Comparison of ENCODE assay signal across 12 cellular contexts in the genomic region with DNA sequence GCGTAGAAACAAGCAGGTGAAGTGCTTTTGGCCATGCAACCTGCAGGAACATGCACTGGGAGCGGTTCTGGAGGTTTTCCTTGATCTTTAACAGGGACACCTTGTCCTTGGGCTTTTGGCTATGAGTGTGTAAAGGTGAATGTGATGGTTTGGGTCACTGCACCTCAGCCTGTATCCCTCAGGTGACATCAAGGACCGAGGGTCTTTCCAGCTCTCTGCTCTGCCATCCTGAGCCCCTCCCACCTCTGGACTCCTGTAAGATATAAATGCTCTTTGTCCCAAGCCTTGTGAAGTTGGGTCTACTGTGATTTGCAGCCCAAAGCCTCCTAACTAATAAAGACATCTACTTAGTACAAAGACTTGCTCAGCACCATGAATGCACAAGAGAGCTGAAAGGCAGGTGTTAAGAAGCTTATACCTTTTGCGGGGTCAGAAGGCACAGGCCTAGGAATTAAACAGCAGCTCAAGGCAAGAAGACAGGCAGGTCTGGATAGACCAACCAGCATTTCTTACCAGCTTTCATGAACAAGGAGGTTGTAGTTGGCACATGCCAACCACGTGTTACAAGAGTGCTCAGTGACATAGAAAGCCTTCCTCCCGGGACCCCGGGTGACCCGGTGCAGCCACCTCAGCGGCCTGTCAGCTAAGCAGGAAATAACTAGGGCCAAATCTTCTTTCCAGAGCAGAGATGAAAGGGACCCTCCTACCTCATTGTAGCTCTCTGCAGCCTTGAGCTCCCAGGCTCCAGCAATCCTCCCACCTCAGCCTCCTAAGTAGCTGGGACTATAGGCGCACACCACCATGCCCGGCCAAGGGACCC.
DNase-seq lines count a peak whose midpoint lies in the region; ATAC-seq, FAIRE-seq and TF ChIP-seq lines count a peak whose summit lies in the region.
"Had no signal": no experiment of that assay in that cellular context is flagged by ENCODE, and none has a peak within 500 bp of the region (broad histone marks: within the 10 kb centered on the region; RNA-seq: fewer than 3 reads in every experiment).

No MANE protein-coding gene starts in this region.

- peak overlapping the region; percentile 84 for H3K27ac Mint-ChIP-seq in activated CD4-positive, alpha-beta memory T cell treated with anti-CD3 and anti-CD28 coated beads for 36 hours
- peak overlapping the region; percentile 85 for H3K27ac Mint-ChIP-seq in stimulated activated effector memory CD8-positive, alpha-beta T cell treated with anti-CD3 and anti-CD28 coated beads, Interleukin-12 subunit alpha, Interleukin-12 subunit beta, amount 100 ng/mL, for 72 hours

- TF ChIP-seq CTCF in omental fat pad (IDR thresholded peaks at IDR 0.05) = no peak

- POLR2A ChIA-PET in activated CD4-positive, alpha-beta memory T cell treated with anti-CD3 and anti-CD28 coated beads for 36 hours (lab: Charles Lee) = interaction anchor here (0.6 kb wide), 1 partner anchor 100 kb away, joined by 3 read pairs; no protein-coding TSS in a partner anchor

- peak; percentile 52 for ATAC-seq in stimulated activated effector memory CD8-positive, alpha-beta T cell treated with anti-CD3 and anti-CD28 coated beads, Interleukin-12 subunit alpha, Interleukin-12 subunit beta, amount 100 ng/mL, for 72 hours
- ATAC-seq in omental fat pad (ENCODE audit: low FRiP score) (no peak), GM21381 (IDR thresholded peaks at IDR 0.05; ENCODE audit: unreplicated experiment) (no peak)

- peak; percentile 34 for DNase-seq in activated T-cell treated with anti-CD3 and anti-CD28 coated beads, Interleukin-2, amount 50 U/mL, for 1 hour
- DNase-seq in activated T-cell treated with anti-CD3 and anti-CD28 coated beads for 4 hours (no peak), epithelial cell of prostate (ENCODE audit: low read depth, low spot score) (no peak), omental fat pad (ENCODE audit: low spot score) (no peak), urothelium cell line (ENCODE audit: low spot score) (no peak)
- peak; percentile 33 for DNase-seq in activated CD4-positive, alpha-beta memory T cell treated with anti-CD3 and anti-CD28 coated beads for 36 hours
- no peak for DNase-seq in stimulated activated effector memory CD8-positive, alpha-beta T cell treated with anti-CD3 and anti-CD28 coated beads, Interleukin-12 subunit alpha, Interleukin-12 subunit beta, amount 100 ng/mL, for 72 hours (ENCODE audit: low spot score in 2 of 2)
- DNase-seq: H7 had no signal

- peaks cover 64% of the 10 kb centered on the region for H3K36me3 Mint-ChIP-seq in activated CD4-positive, alpha-beta memory T cell treated with anti-CD3 and anti-CD28 coated beads for 36 hours
- H3K36me3 Mint-ChIP-seq in stimulated activated effector memory CD8-positive, alpha-beta T cell treated with anti-CD3 and anti-CD28 coated beads, Interleukin-12 subunit alpha, Interleukin-12 subunit beta, amount 100 ng/mL, for 72 hours = peaks cover 75% of the 10 kb centered on the region

- CTCF ChIA-PET in activated CD4-positive, alpha-beta memory T cell treated with anti-CD3 and anti-CD28 coated beads for 36 hours (lab: Charles Lee) = interaction anchor here (1.2 kb wide), 1 partner anchor 201 kb away, joined by 4 read pairs; no protein-coding TSS in a partner anchor

- H3K27ac ChIP-seq in epithelial cell of prostate = peak overlapping the region; percentile 5
- H3K27ac ChIP-seq: ascending aorta had no signal

- intact Hi-C loops in activated CD4-positive, alpha-beta memory T cell treated with anti-CD3 and anti-CD28 coated beads for 36 hours (cut with micrococcal nuclease) = loop anchor here (1.0 kb wide), 1 partner anchor 90 kb away; a partner anchor contains a TSS

- H3K9me3 Mint-ChIP-seq in activated CD4-positive, alpha-beta memory T cell treated with anti-CD3 and anti-CD28 coated beads for 36 hours = peaks cover 12% of the 10 kb centered on the region
- H3K9me3 Mint-ChIP-seq in stimulated activated effector memory CD8-positive, alpha-beta T cell treated with anti-CD3 and anti-CD28 coated beads, Interleukin-12 subunit alpha, Interleukin-12 subunit beta, amount 100 ng/mL, for 72 hours = no peaks in the 10 kb centered on the region

- peaks cover 77% of the 10 kb centered on the region for H3K4me1 Mint-ChIP-seq in activated CD4-positive, alpha-beta memory T cell treated with anti-CD3 and anti-CD28 coated beads for 36 hours (ENCODE audit: low read depth)
- peaks cover 81% of the 10 kb centered on the region for H3K4me1 Mint-ChIP-seq in stimulated activated effector memory CD8-positive, alpha-beta T cell treated with anti-CD3 and anti-CD28 coated beads, Interleukin-12 subunit alpha, Interleukin-12 subunit beta, amount 100 ng/mL, for 72 hours

- H3K4me3 Mint-ChIP-seq in activated CD4-positive, alpha-beta memory T cell treated with anti-CD3 and anti-CD28 coated beads for 36 hours = no peak overlapping the region
- peak overlapping the region; percentile 54 for H3K4me3 Mint-ChIP-seq in stimulated activated effector memory CD8-positive, alpha-beta T cell treated with anti-CD3 and anti-CD28 coated beads, Interleukin-12 subunit alpha, Interleukin-12 subunit beta, amount 100 ng/mL, for 72 hours

- no peak for FAIRE-seq in urothelium cell line (lab: Jason Lieb, UNC)
- FAIRE-seq: D721Med, RCC 7860 had no signal

- H3K27me3 Mint-ChIP-seq in activated CD4-positive, alpha-beta memory T cell treated with anti-CD3 and anti-CD28 coated beads for 36 hours = no peaks in the 10 kb centered on the region

Comparison
In these comparisons a context has a peak if more than half of its experiments do, and no peak if none do; other contexts are left out.
1. DNase-seq: peak in activated T-cell treated with anti-CD3 and anti-CD28 coated beads, Interleukin-2, amount 50 U/mL, for 1 hour (single experiment) and activated CD4-positive, alpha-beta memory T cell treated with anti-CD3 and anti-CD28 coated beads for 36 hours (single experiment); none in activated T-cell treated with anti-CD3 and anti-CD28 coated beads for 4 hours (single experiment), epithelial cell of prostate (single experiment), stimulated activated effector memory CD8-positive, alpha-beta T cell treated with anti-CD3 and anti-CD28 coated beads, Interleukin-12 subunit alpha, Interleukin-12 subunit beta, amount 100 ng/mL, for 72 hours (0 of 2), omental fat pad (single experiment) and urothelium cell line (single experiment).